11 cellular contexts compared by ENCODE assay signal in the genomic region with DNA sequence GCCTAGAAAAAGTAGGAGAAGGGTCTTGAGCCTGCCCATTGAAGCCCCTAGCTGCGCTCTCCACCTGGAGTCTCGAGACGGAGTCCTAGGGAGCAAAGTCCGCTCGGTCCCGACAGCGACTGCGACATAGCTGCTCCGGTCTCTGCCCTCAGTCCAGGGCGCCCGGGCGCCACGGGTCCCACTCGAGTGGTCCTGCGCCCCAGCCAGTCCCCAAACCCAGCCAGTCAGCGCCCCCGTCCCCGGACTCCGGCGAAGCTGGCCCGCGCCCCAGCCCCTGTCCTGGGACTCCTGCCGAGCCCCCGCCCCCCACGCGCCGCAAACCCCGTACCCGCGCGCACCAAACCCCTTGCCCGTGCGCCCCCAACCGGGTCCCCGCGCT. TPM values are rescaled to one million over a fixed set of nuclear protein-coding genes. Genes with fewer than 3 reads are reported as not detected.
DNase-seq lines count a peak whose midpoint lies in the region; ATAC-seq and TF ChIP-seq lines count a peak whose summit lies in the region.
"Had no signal": no experiment of that assay in that cellular context is flagged by ENCODE, and none has a peak within 500 bp of the region (broad histone marks: within the 10 kb centered on the region; RNA-seq: fewer than 3 reads in every experiment).

No MANE protein-coding gene starts in this region.

- peaks cover 27% of the 10 kb centered on the region for H3K4me1 ChIP-seq in mucosa of descending colon (ENCODE audit: low read depth)
- peaks cover 2 to 8% of the 10 kb centered on the region in 2 donors for H3K4me1 ChIP-seq in uterus

- ATAC-seq in mucosa of descending colon = peak; percentile 68
- ATAC-seq: CD8-positive, alpha-beta T cell; natural killer cell had no signal

- no peak for TF ChIP-seq POLR2A in uterus (IDR thresholded peaks at IDR 0.05)

- no peaks in the 10 kb centered on the region for H3K27me3 ChIP-seq in uterus

- peak; percentile 8 for DNase-seq in NCI-H82 (lab: John Stamatoyannopoulos, UW)
- DNase-seq in NCI-H82 treated with DMSO at 0.1 percent for 48 hours (lab: John Stamatoyannopoulos, UW; ENCODE audit: unreplicated experiment) = no peak
- peak; percentile 68 for DNase-seq in ecto neural progenitor cell (ENCODE audit: low spot score)
- peak; percentile 75 for DNase-seq in mucosa of descending colon
- no peak for DNase-seq in uterus
- no peak for DNase-seq in AG20443 (ENCODE audit: low spot score)
- DNase-seq in 8988T = no peak
- DNase-seq in KG1 (lab: John Stamatoyannopoulos, UW) = no peak
- DNase-seq: activated CD4-positive, alpha-beta T cell treated with anti-CD3 and anti-CD28 coated beads for 1 hour; CD8-positive, alpha-beta T cell; natural killer cell had no signal

- H3K4me3 ChIP-seq in mucosa of descending colon (peak overlapping the region; percentile 39), uterus (peak overlapping the region; percentile 88 to 89)

- intact Hi-C loops in mucosa of descending colon (cut with DNase I, micrococcal nuclease) = no loop called here
- intact Hi-C loops in uterus (cut with DNase I; ENCODE audit: low total_unique reads) = no loop called here

- no peak for TF ChIP-seq CTCF in mucosa of descending colon (IDR thresholded peaks at IDR 0.05)
- no peak for TF ChIP-seq CTCF in uterus (IDR thresholded peaks at IDR 0.05)

- H3K27ac ChIP-seq in uterus = peak overlapping the region; percentile 91 to 96

- H3K9me3 ChIP-seq in mucosa of descending colon (no peaks in the 10 kb centered on the region), uterus (no peaks in the 10 kb centered on the region)

- no peaks in the 10 kb centered on the region for H3K36me3 ChIP-seq in mucosa of descending colon (ENCODE audit: low read depth)
- no peaks in the 10 kb centered on the region for H3K36me3 ChIP-seq in uterus

RNA-seq across cellular contexts. Expression of a gene that starts 0.5 kb away (rescaled TPM):
- 10 to 100 TPM; 69.1 to 98.9 (median 69.9) TPM for total RNA-seq in mucosa of descending colon
- 100 to 1,000 TPM in 1 of 4 donors, 10 to 100 TPM in 3; 27.2 to 110 (median 47.5) TPM for total RNA-seq in uterus

Comparison
In these comparisons a context has a peak if more than half of its experiments do, and no peak if none do; other contexts are left out.
1. DNase-seq: peak in NCI-H82 (single experiment), ecto neural progenitor cell (single experiment) and mucosa of descending colon (3 of 3); none in NCI-H82 treated with DMSO at 0.1 percent for 48 hours (single experiment), uterus (0 of 2), AG20443 (single experiment), 8988T (single experiment) and KG1 (single experiment).